ENCODE assay signal across 15 cellular contexts in the genomic region with DNA sequence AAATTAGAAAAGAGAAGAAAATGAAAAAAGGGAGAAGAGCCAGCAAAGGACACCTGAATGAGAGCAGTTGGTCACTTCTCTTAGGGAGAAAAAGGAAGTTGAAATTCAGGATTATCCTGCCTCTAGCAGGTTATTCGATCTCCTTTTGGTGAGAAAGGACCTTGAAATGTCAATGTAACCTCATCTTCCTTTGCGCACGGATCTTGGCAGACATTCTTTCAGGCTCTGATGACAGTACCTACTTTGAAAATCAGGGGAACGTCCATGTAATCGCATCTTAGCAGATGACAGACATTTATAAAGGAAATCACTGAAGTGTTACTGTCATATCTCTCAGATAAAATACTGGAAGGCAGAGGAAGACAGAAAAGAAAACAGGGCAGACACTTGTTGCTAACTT. TPM values are rescaled to one million over a fixed set of nuclear protein-coding genes. Genes with fewer than 3 reads are reported as not detected.
DNase-seq lines count a peak whose midpoint lies in the region; ATAC-seq and TF ChIP-seq lines count a peak whose summit lies in the region.
"Had no signal": no experiment of that assay in that cellular context is flagged by ENCODE, and none has a peak within 500 bp of the region (broad histone marks: within the 10 kb centered on the region; RNA-seq: fewer than 3 reads in every experiment).

No MANE protein-coding gene starts in this region.

- H3K4me1 ChIP-seq in PC-9 (replicated peaks; ENCODE audit: insufficient read depth) (no peaks in the 10 kb centered on the region), gastrocnemius medialis (peaks cover 18 to 36% of the 10 kb centered on the region in 2 donors)
- H3K4me1 ChIP-seq: BLaER1 treated with 17β-estradiol and CSF1 and Interleukin-3, amounts not matched to agents 10 nM and 100 nM had no signal

- H3K27ac ChIP-seq in PC-9 (no peak overlapping the region), neural cell (ENCODE audit: low read length) (peak overlapping the region; percentile 82), gastrocnemius medialis (peak overlapping the region; percentile 14 to 70 (median 52))
- H3K27ac ChIP-seq: BLaER1 treated with 17β-estradiol and CSF1 and Interleukin-3, amounts not matched to agents 10 nM and 100 nM had no signal

- peak overlapping the region; percentile 38 for H3K9ac ChIP-seq in neural cell (ENCODE audit: low read length)
- H3K9ac ChIP-seq: BLaER1 treated with 17β-estradiol and CSF1 and Interleukin-3, amounts not matched to agents 10 nM and 100 nM had no signal

- H3K9me3 ChIP-seq in PC-9 (ENCODE audit: insufficient read depth, low read depth): no peaks in the 10 kb centered on the region
- H3K9me3 ChIP-seq in neural cell (ENCODE audit: low read length): no peaks in the 10 kb centered on the region
- H3K9me3 ChIP-seq in gastrocnemius medialis: no peaks in the 10 kb centered on the region

- no peaks in the 10 kb centered on the region for H3K27me3 Mint-ChIP-seq in activated CD4-positive, alpha-beta T cell treated with anti-CD3 and anti-CD28 coated beads, Interleukin-2, amount 10 ng/mL, durations not matched to agents 7 days and 5 days
- no peaks in the 10 kb centered on the region for H3K27me3 Mint-ChIP-seq in activated CD4-positive, alpha-beta T cell treated with anti-CD3 and anti-CD28 coated beads for 36 hours
- H3K27me3 Mint-ChIP-seq: CD4-positive, alpha-beta T cell had no signal

- H3K4me3 Mint-ChIP-seq in activated CD4-positive, alpha-beta T cell treated with anti-CD3 and anti-CD28 coated beads, Interleukin-2, amount 10 ng/mL, durations not matched to agents 7 days and 5 days: no peak overlapping the region
- no peak overlapping the region for H3K4me3 Mint-ChIP-seq in activated CD4-positive, alpha-beta T cell treated with anti-CD3 and anti-CD28 coated beads for 36 hours
- H3K4me3 Mint-ChIP-seq: CD4-positive, alpha-beta T cell; H9 had no signal

- H2AFZ ChIP-seq in PC-9 (peak overlapping the region; percentile 58; the same call in 1 of the 2 replicates), neural cell (ENCODE audit: low read depth, low read length) (no peak overlapping the region)

- POLR2A ChIA-PET in activated CD4-positive, alpha-beta T cell treated with anti-CD3 and anti-CD28 coated beads, Interleukin-2, amount 10 ng/mL, durations not matched to agents 7 days and 5 days (lab: Charles Lee): no interaction called here
- POLR2A ChIA-PET in activated CD4-positive, alpha-beta T cell treated with anti-CD3 and anti-CD28 coated beads for 36 hours (lab: Charles Lee): no interaction called here
- POLR2A ChIA-PET in PC-9 (lab: Charles Lee; ENCODE audit: unreplicated experiment): no interaction called here

- no peaks in the 10 kb centered on the region for H3K36me3 Mint-ChIP-seq in activated CD4-positive, alpha-beta T cell treated with anti-CD3 and anti-CD28 coated beads, Interleukin-2, amount 10 ng/mL, durations not matched to agents 7 days and 5 days (ENCODE audit: low read depth)
- peaks cover 3% of the 10 kb centered on the region for H3K36me3 Mint-ChIP-seq in activated CD4-positive, alpha-beta T cell treated with anti-CD3 and anti-CD28 coated beads for 36 hours (ENCODE audit: low read depth)

- no peak for ATAC-seq in activated CD4-positive, alpha-beta T cell treated with anti-CD3 and anti-CD28 coated beads for 36 hours
- ATAC-seq in gastrocnemius medialis: peak; percentile 68 to 80
- ATAC-seq in activated CD4-positive, CD25-positive, alpha-beta regulatory T cell treated with anti-CD3 and anti-CD28 coated beads, Interleukin-2, amount 50 U/mL, for 24 hours: no peak

- CTCF ChIA-PET in activated CD4-positive, alpha-beta T cell treated with anti-CD3 and anti-CD28 coated beads, Interleukin-2, amount 10 ng/mL, durations not matched to agents 7 days and 5 days (lab: Charles Lee): no interaction called here
- CTCF ChIA-PET in activated CD4-positive, alpha-beta T cell treated with anti-CD3 and anti-CD28 coated beads for 36 hours (lab: Charles Lee): no interaction called here
- CTCF ChIA-PET in PC-9 (lab: Charles Lee): no interaction called here

- TF ChIP-seq EP300 in neural cell (conservative IDR thresholded peaks at IDR 0.05; ENCODE audit: poor library complexity, severe bottlenecking): peak; percentile 95

- DNase-seq in activated CD4-positive, alpha-beta T cell treated with anti-CD3 and anti-CD28 coated beads, Interleukin-2, amount 10 ng/mL, durations not matched to agents 7 days and 5 days: no peak
- no peak for DNase-seq in activated CD4-positive, alpha-beta T cell treated with anti-CD3 and anti-CD28 coated beads for 36 hours
- no peak for DNase-seq in PC-9
- no peak for DNase-seq in gastrocnemius medialis
- no peak for DNase-seq in stimulated activated CD4-positive, alpha-beta T cell treated with anti-CD3 and anti-CD28 coated beads, Interleukin-2, amount 100 ng/mL, for 24 hours
- no peak for DNase-seq in EL
- DNase-seq: ACHN; Calu3; CD4-positive, alpha-beta T cell; DMS 273 treated with DMSO at 0.1 percent for 48 hours; GOT3; H9 had no signal

- in situ Hi-C loops in gastrocnemius medialis (cut with MboI; ENCODE audit: low sequenced_read_pairs in 4 of 4): no loop called here

- TF ChIP-seq RAD21 in neural cell (conservative IDR thresholded peaks at IDR 0.05): no peak

- H3K9me2 ChIP-seq in PC-9 (ENCODE audit: insufficient read depth) (no peaks in the 10 kb centered on the region), neural cell (ENCODE audit: insufficient read depth, low read length) (no peaks in the 10 kb centered on the region)

- TF ChIP-seq CTCF in PC-9 (conservative IDR thresholded peaks at IDR 0.05) (no peak), neural cell (IDR thresholded peaks at IDR 0.05; ENCODE audit: poor library complexity, severe bottlenecking) (no peak), gastrocnemius medialis (IDR thresholded peaks at IDR 0.05 in 4 of 5, conservative IDR thresholded peaks at IDR 0.05 in 1 of 5) (no peak)

- H4K20me1 ChIP-seq in PC-9 (ENCODE audit: insufficient read depth) (no peaks in the 10 kb centered on the region), neural cell (ENCODE audit: insufficient read depth) (no peaks in the 10 kb centered on the region)
- H4K20me1 ChIP-seq: BLaER1 treated with 17β-estradiol and CSF1 and Interleukin-3, amounts not matched to agents 10 nM and 100 nM had no signal

- peaks cover 4% of the 10 kb centered on the region for H3K9me3 Mint-ChIP-seq in activated CD4-positive, alpha-beta T cell treated with anti-CD3 and anti-CD28 coated beads, Interleukin-2, amount 10 ng/mL, durations not matched to agents 7 days and 5 days
- H3K9me3 Mint-ChIP-seq in activated CD4-positive, alpha-beta T cell treated with anti-CD3 and anti-CD28 coated beads for 36 hours (ENCODE audit: low read depth): peaks cover 2% of the 10 kb centered on the region
- H3K9me3 Mint-ChIP-seq: CD4-positive, alpha-beta T cell had no signal

- TF ChIP-seq POLR2A in gastrocnemius medialis (IDR thresholded peaks at IDR 0.05): no peak

- no peaks in the 10 kb centered on the region for H3F3A ChIP-seq in PC-9 (ENCODE audit: insufficient read depth, low read depth)
- peaks cover 12% of the 10 kb centered on the region for H3F3A ChIP-seq in neural cell (ENCODE audit: insufficient read depth, low read length, poor library complexity, severe bottlenecking)

- BruUV-seq in PC-9 (replicated peaks; lab: Mats Ljungman, UMichigan): no TSS peak

- no peaks in the 10 kb centered on the region for H3K79me2 ChIP-seq in PC-9 (ENCODE audit: low read depth)
- peaks cover 11% of the 10 kb centered on the region for H3K79me2 ChIP-seq in neural cell (replicated peaks; ENCODE audit: insufficient read depth, low read length)

- intact Hi-C loops in activated CD4-positive, alpha-beta T cell treated with anti-CD3 and anti-CD28 coated beads for 36 hours (cut with DNase I, micrococcal nuclease): no loop called here
- intact Hi-C loops in PC-9 (cut with micrococcal nuclease; ENCODE audit: unreplicated experiment) (no loop called here), gastrocnemius medialis (cut with DNase I; ENCODE audit: low total_unique reads) (no loop called here)

- no peaks in the 10 kb centered on the region for H3K4me1 Mint-ChIP-seq in activated CD4-positive, alpha-beta T cell treated with anti-CD3 and anti-CD28 coated beads, Interleukin-2, amount 10 ng/mL, durations not matched to agents 7 days and 5 days
- no peaks in the 10 kb centered on the region for H3K4me1 Mint-ChIP-seq in activated CD4-positive, alpha-beta T cell treated with anti-CD3 and anti-CD28 coated beads for 36 hours

- H3K27me3 ChIP-seq in PC-9 (ENCODE audit: insufficient read depth, low read depth) (no peaks in the 10 kb centered on the region), neural cell (ENCODE audit: insufficient read depth, low read depth, low read length) (no peaks in the 10 kb centered on the region), gastrocnemius medialis (no peaks in the 10 kb centered on the region)
- H3K27me3 ChIP-seq: BLaER1 treated with 17β-estradiol and CSF1 and Interleukin-3, amounts not matched to agents 10 nM and 100 nM had no signal

- peak overlapping the region; percentile 39 for H3K27ac Mint-ChIP-seq in activated CD4-positive, alpha-beta T cell treated with anti-CD3 and anti-CD28 coated beads, Interleukin-2, amount 10 ng/mL, durations not matched to agents 7 days and 5 days
- H3K27ac Mint-ChIP-seq in activated CD4-positive, alpha-beta T cell treated with anti-CD3 and anti-CD28 coated beads for 36 hours: no peak overlapping the region
- H3K27ac Mint-ChIP-seq: CD4-positive, alpha-beta T cell had no signal

- H3K36me3 ChIP-seq in PC-9 (ENCODE audit: low read depth): no peaks in the 10 kb centered on the region
- H3K36me3 ChIP-seq in neural cell (ENCODE audit: insufficient read depth, low read length): no peaks in the 10 kb centered on the region
- no peaks in the 10 kb centered on the region for H3K36me3 ChIP-seq in gastrocnemius medialis
- H3K36me3 ChIP-seq: BLaER1 treated with 17β-estradiol and CSF1 and Interleukin-3, amounts not matched to agents 10 nM and 100 nM had no signal

- H3K4me2 ChIP-seq in PC-9: no peak overlapping the region
- no peak overlapping the region for H3K4me2 ChIP-seq in neural cell (ENCODE audit: low read length)
- H3K4me2 ChIP-seq: BLaER1 treated with 17β-estradiol and CSF1 and Interleukin-3, amounts not matched to agents 10 nM and 100 nM had no signal

- H3K4me3 ChIP-seq in PC-9 (no peak overlapping the region), neural cell (ENCODE audit: low read length) (peak overlapping the region; percentile 30), gastrocnemius medialis (no peak overlapping the region)
- H3K4me3 ChIP-seq: BLaER1 treated with 17β-estradiol and CSF1 and Interleukin-3, amounts not matched to agents 10 nM and 100 nM had no signal

TF ChIP-seq in neural cell, 6 proteins besides CTCF, POLR2A, EP300 and RAD21 (continues in another document):
- TF ChIP-seq SMC3 (conservative IDR thresholded peaks at IDR 0.05; ENCODE audit: poor library complexity): no peak
- no peak for TF ChIP-seq MXI1 (conservative IDR thresholded peaks at IDR 0.05; ENCODE audit: poor library complexity, severe bottlenecking)

RNA-seq across cellular contexts. Expression of a gene that starts 36.7 kb away (rescaled TPM):
- 10 to 100 TPM; 12.0 to 14.3 TPM for total RNA-seq in activated CD4-positive, alpha-beta T cell treated with anti-CD3 and anti-CD28 coated beads, Interleukin-2, amount 10 ng/mL, durations not matched to agents 7 days and 5 days
- 1 to 10 TPM; 1.9 to 3.5 TPM for total RNA-seq in activated CD4-positive, alpha-beta T cell treated with anti-CD3 and anti-CD28 coated beads for 36 hours
- total RNA-seq in PC-9 (2021) (4.7 and 5.2 TPM in 2 replicates), gastrocnemius medialis (10 to 100 TPM; 10.1 to 48.3 (median 21.4) TPM)
- 46.6 and 49.3 TPM in 2 replicates for polyA plus RNA-seq in neural cell
- polyA minus RNA-seq in neural cell: 98.6 and 121 TPM in 2 replicates

Comparison
In these comparisons a context has a peak if more than half of its experiments do, and no peak if none do; other contexts are left out.
1. ATAC-seq: peak in gastrocnemius medialis (2 of 2); none in activated CD4-positive, alpha-beta T cell treated with anti-CD3 and anti-CD28 coated beads for 36 hours (single experiment) and activated CD4-positive, CD25-positive, alpha-beta regulatory T cell treated with anti-CD3 and anti-CD28 coated beads, Interleukin-2, amount 50 U/mL, for 24 hours (0 of 2).